ENCODE assay signal across 18 cellular contexts in genomic region chr3:66532613-66533012, GRCh38. TPM values are rescaled to one million over a fixed set of nuclear protein-coding genes. Genes with fewer than 3 reads are reported as not detected.
A peak's percentile ranks its signal among the peaks of the same experiment; 100 is the strongest.
DNase-seq lines count a peak whose midpoint lies in the region; ATAC-seq and TF ChIP-seq lines count a peak whose summit lies in the region.
"Had no signal": no experiment of that assay in that cellular context is flagged by ENCODE, and none has a peak within 500 bp of the region (broad histone marks: within the 10 kb centered on the region; RNA-seq: fewer than 3 reads in every experiment).

No MANE protein-coding gene starts in this region.

- H3K4me1 Mint-ChIP-seq in GM23338: peaks cover 48% of the 10 kb centered on the region

- no peak overlapping the region for H2AK9ac ChIP-seq in IMR-90 (replicated peaks; ENCODE audit: low read depth, low read length, poor library complexity)

- no peak for TF ChIP-seq RAD21 in IMR-90 (IDR thresholded peaks at IDR 0.05; ENCODE audit: low read length)

- no peak for TF ChIP-seq CTCF in GM23338 (conservative IDR thresholded peaks at IDR 0.05; ENCODE audit: low read depth in 2 of 2)
- no peak for TF ChIP-seq CTCF in IMR-90 (conservative IDR thresholded peaks at IDR 0.05; ENCODE audit: low read depth, low read length)
- no peak for TF ChIP-seq CTCF in sigmoid colon (IDR thresholded peaks at IDR 0.05)

- H3K18ac ChIP-seq in IMR-90 (ENCODE audit: low read depth, low read length): no peak overlapping the region
- peak overlapping the region; percentile 47 for H3K18ac ChIP-seq in mesendoderm (ENCODE audit: low read length)

- WGBS in IMR-90 (ENCODE audit: extremely low coverage in 2 of 2, insufficient read length in 1 of 2), 2 experiments: no CpG with 5 or more reads among the region's 1 CpG
- WGBS in mesendoderm (ENCODE audit: extremely low coverage, insufficient coverage, low lambda C conversion rate): no CpG with 5 or more reads among the region's 1 CpG
- 95 to 98% methylated on average over 1 of the region's 1 CpG for WGBS in sigmoid colon, 2 donors

- no peaks in the 10 kb centered on the region for H3K9me3 Mint-ChIP-seq in GM23338
- H3K9me3 Mint-ChIP-seq: CD4-positive, alpha-beta T cell had no signal

- H3K27me3 Mint-ChIP-seq in GM23338 (ENCODE audit: insufficient read depth, low read depth, poor library complexity): peaks cover 8% of the 10 kb centered on the region
- H3K27me3 Mint-ChIP-seq: CD4-positive, alpha-beta T cell had no signal

- CTCF ChIA-PET in IMR-90 (lab: Yijun Ruan, JAX): interaction anchor here (1.1 kb wide), 1 partner anchor 9 kb away, joined by 5 read pairs; no protein-coding TSS in a partner anchor

- H3K14ac ChIP-seq in IMR-90 (replicated peaks; ENCODE audit: low read depth, low read length): no peak overlapping the region

- H3K79me2 ChIP-seq in GM23338 (replicated peaks; ENCODE audit: insufficient read depth) (no peaks in the 10 kb centered on the region), mesendoderm (ENCODE audit: control insufficient read depth, insufficient read depth, low read length) (no peaks in the 10 kb centered on the region)

- H3K9me2 ChIP-seq in GM23338 (ENCODE audit: insufficient read depth): no peaks in the 10 kb centered on the region

- H4K8ac ChIP-seq in IMR-90 (ENCODE audit: low read depth in 2 of 2, low read length in 2 of 2) (no peak overlapping the region), mesendoderm (ENCODE audit: low read depth, low read length) (no peak overlapping the region)

- no TSS peak for BruUV-seq in IMR-90 (replicated peaks; lab: Mats Ljungman, UMichigan)

- H2BK5ac ChIP-seq in IMR-90 (ENCODE audit: low read depth, low read length, poor library complexity, severe bottlenecking): no peak overlapping the region
- peak overlapping the region; percentile 11 for H2BK5ac ChIP-seq in mesendoderm (ENCODE audit: low read length)

- ATAC-seq in GM23338 (no peak), IMR-90 (ENCODE audit: low read depth) (peak; percentile 86), HG03565 (IDR thresholded peaks at IDR 0.05; ENCODE audit: unreplicated experiment) (no peak)
- ATAC-seq: A549, K562 had no signal

- H2AFZ ChIP-seq in GM23338: no peak overlapping the region
- no peak overlapping the region for H2AFZ ChIP-seq in IMR-90 (replicated peaks; ENCODE audit: low read length, poor library complexity)

- intact Hi-C loops in IMR-90 (cut with micrococcal nuclease): no loop called here
- intact Hi-C loops in sigmoid colon (cut with DNase I): no loop called here

- DNase-seq in GM23338 (ENCODE audit: low spot score) (no peak), IMR-90 (no peak), adipocyte (ENCODE audit: low read depth) (peak; percentile 10), mesendoderm (no peak), sigmoid colon (no peak), NCI-H510A treated with DMSO at 0.1 percent for 48 hours (lab: John Stamatoyannopoulos, UW) (no peak), MV-4-11 (lab: John Stamatoyannopoulos, UW) (no peak)
- DNase-seq: AML-193; Caco-2; CD4-positive, alpha-beta T cell; DMS79; GDM1; HCEC 1CT had no signal

- H3K4me1 ChIP-seq in GM23338 (ENCODE audit: insufficient read depth) (peaks cover 46% of the 10 kb centered on the region), IMR-90 (ENCODE audit: control insufficient read depth, insufficient read depth, low read length) (peaks cover 1% of the 10 kb centered on the region; the same call in 1 of the 2 replicates), adipocyte (ENCODE audit: control insufficient read depth, insufficient read depth, low read length) (no peaks in the 10 kb centered on the region), mesendoderm (ENCODE audit: control insufficient read depth, low read depth, low read length) (peaks cover 9% of the 10 kb centered on the region), sigmoid colon (no peaks in the 10 kb centered on the region)
- H3K4me1 ChIP-seq: A549, Caco-2 had no signal

- H3F3A ChIP-seq in GM23338 (replicated peaks; ENCODE audit: low read depth): peaks cover 6% of the 10 kb centered on the region; the same call in 1 of the 2 replicates

- H3K23ac ChIP-seq in IMR-90 (ENCODE audit: low read depth, low read length) (no peak overlapping the region), mesendoderm (ENCODE audit: low read length) (no peak overlapping the region)

- POLR2A ChIA-PET in IMR-90 (lab: Charles Lee; ENCODE audit: unreplicated experiment): no interaction called here

- H3K79me1 ChIP-seq in IMR-90 (ENCODE audit: low read depth in 1 of 2, low read length in 2 of 2): no peaks in the 10 kb centered on the region
- no peaks in the 10 kb centered on the region for H3K79me1 ChIP-seq in mesendoderm (ENCODE audit: low read length)

- H2BK120ac ChIP-seq in IMR-90 (ENCODE audit: low read depth, low read length) (no peak overlapping the region), mesendoderm (ENCODE audit: low read depth, low read length) (no peak overlapping the region)

- no peaks in the 10 kb centered on the region for H3K36me3 ChIP-seq in GM23338 (ENCODE audit: insufficient read depth)
- no peaks in the 10 kb centered on the region for H3K36me3 ChIP-seq in IMR-90 (ENCODE audit: control insufficient read depth, insufficient read depth, low read length)
- H3K36me3 ChIP-seq in adipocyte (ENCODE audit: control insufficient read depth, insufficient read depth, low read length, severe bottlenecking): no peaks in the 10 kb centered on the region
- H3K36me3 ChIP-seq in mesendoderm (ENCODE audit: control insufficient read depth, insufficient read depth, low read length): no peaks in the 10 kb centered on the region
- no peaks in the 10 kb centered on the region for H3K36me3 ChIP-seq in sigmoid colon

- H3K9me3 ChIP-seq in IMR-90 (ENCODE audit: control insufficient read depth, insufficient read depth, low read length) (peaks cover 2% of the 10 kb centered on the region), adipocyte (ENCODE audit: control insufficient read depth, low read length) (no peaks in the 10 kb centered on the region), sigmoid colon (no peaks in the 10 kb centered on the region)
- H3K9me3 ChIP-seq: A549, Caco-2 had no signal

- H3K4ac ChIP-seq in IMR-90 (ENCODE audit: low read depth, low read length) (no peak overlapping the region), mesendoderm (ENCODE audit: low read depth, low read length) (no peak overlapping the region)

- H3K4me3 ChIP-seq in GM23338: peak overlapping the region; percentile 1; the same call in 1 of the 2 replicates
- H3K4me3 ChIP-seq in IMR-90 (ENCODE audit: insufficient read depth, low read depth, low read length): no peak overlapping the region
- no peak overlapping the region for H3K4me3 ChIP-seq in adipocyte (ENCODE audit: low read length)
- H3K4me3 ChIP-seq in mesendoderm (ENCODE audit: low read length): no peak overlapping the region
- H3K4me3 ChIP-seq in sigmoid colon: no peak overlapping the region
- H3K4me3 ChIP-seq: A549, K562 had no signal

- in situ Hi-C loops in IMR-90 (cut with MboI; ENCODE audit: low sequenced_read_pairs): no loop called here

- no peak overlapping the region for H3K56ac ChIP-seq in IMR-90 (ENCODE audit: extremely low read depth, insufficient read depth, low read length)
- H3K56ac ChIP-seq in mesendoderm (ENCODE audit: low read length): peak overlapping the region; percentile 62

- TF ChIP-seq POLR2A in IMR-90 (IDR thresholded peaks at IDR 0.05; ENCODE audit: low read depth, low read length) (no peak), sigmoid colon (IDR thresholded peaks at IDR 0.05) (no peak)

- H3K9ac ChIP-seq in IMR-90 (ENCODE audit: low read depth, low read length) (no peak overlapping the region), adipocyte (ENCODE audit: low read length) (no peak overlapping the region), mesendoderm (ENCODE audit: low read length) (no peak overlapping the region)

- H3K9me1 ChIP-seq in IMR-90 (ENCODE audit: insufficient read depth, low read length): no peaks in the 10 kb centered on the region

- H2AK5ac ChIP-seq in IMR-90 (ENCODE audit: low read depth, low read length) (no peak overlapping the region), mesendoderm (ENCODE audit: low read length) (no peak overlapping the region)

- H3K4me3 Mint-ChIP-seq in GM23338: peak overlapping the region; percentile 42
- H3K4me3 Mint-ChIP-seq: CD4-positive, alpha-beta T cell had no signal

- TF ChIP-seq EP300 in sigmoid colon (IDR thresholded peaks at IDR 0.05): no peak

- H4K20me1 ChIP-seq in GM23338 (replicated peaks; ENCODE audit: insufficient read depth) (no peaks in the 10 kb centered on the region), IMR-90 (ENCODE audit: insufficient read depth, low read length) (no peaks in the 10 kb centered on the region)

- H3K4me2 ChIP-seq in GM23338 (peak overlapping the region; percentile 28), IMR-90 (ENCODE audit: low read depth, low read length) (no peak overlapping the region), mesendoderm (ENCODE audit: low read length) (no peak overlapping the region)
- H3K4me2 ChIP-seq: A549 had no signal

- H2BK15ac ChIP-seq in IMR-90 (ENCODE audit: low read depth, low read length) (no peak overlapping the region), mesendoderm (replicated peaks; ENCODE audit: low read depth) (no peak overlapping the region)

- H2BK20ac ChIP-seq in IMR-90 (ENCODE audit: low read depth, low read length): no peak overlapping the region

- dilution Hi-C loops in IMR-90 (cut with HindIII; ENCODE audit: low sequenced_read_pairs, unreplicated experiment): no loop called here

- H3K36me3 Mint-ChIP-seq in GM23338 (ENCODE audit: low read depth): no peaks in the 10 kb centered on the region

- H4K5ac ChIP-seq in IMR-90 (ENCODE audit: low read depth, low read length) (no peak overlapping the region), mesendoderm (ENCODE audit: low read length) (no peak overlapping the region)

- H4K91ac ChIP-seq in IMR-90 (ENCODE audit: insufficient read depth, low read depth, low read length): no peak overlapping the region

- H3K27me3 ChIP-seq in GM23338 (ENCODE audit: insufficient read depth) (peaks cover 6% of the 10 kb centered on the region; the same call in 1 of the 2 replicates), IMR-90 (ENCODE audit: control insufficient read depth, insufficient read depth, low read length) (no peaks in the 10 kb centered on the region), adipocyte (replicated peaks; ENCODE audit: control insufficient read depth, insufficient read depth, low read length) (no peaks in the 10 kb centered on the region), mesendoderm (ENCODE audit: insufficient read depth, low read length, poor library complexity) (no peaks in the 10 kb centered on the region), sigmoid colon (no peaks in the 10 kb centered on the region)

- 0 out of 2 replicates have a peak overlapping the region, but pooled peaks have one; percentile 1 for H3K27ac Mint-ChIP-seq in GM23338
- H3K27ac Mint-ChIP-seq: CD4-positive, alpha-beta T cell had no signal

- H3K27ac ChIP-seq in GM23338 (ENCODE audit: low read depth) (peak overlapping the region; percentile 3; the same call in 1 of the 2 replicates), IMR-90 (ENCODE audit: insufficient read depth, low read length) (no peak overlapping the region), mesendoderm (ENCODE audit: low read depth, low read length) (no peak overlapping the region), sigmoid colon (no peak overlapping the region)
- H3K27ac ChIP-seq: 22Rv1, A549, C4-2B had no signal

RNA-seq across cellular contexts. Expression of gene LRIG1, which starts 31.8 kb away (rescaled TPM):
- total RNA-seq in GM23338 (2014; rRNA removed; shearing (Covaris generic)): 116 and 134 TPM in 2 replicates
- 39.9 and 40.0 TPM in 2 replicates for polyA plus RNA-seq in GM23338 (2016; fragmentation: Nextera tagmentation; extraction: Ambion mirVana)
- 69.2 and 87.8 TPM in 2 replicates for total RNA-seq in IMR-90 (2012; rRNA removed)
- 55.9 and 62.8 TPM in 2 replicates for polyA plus RNA-seq in IMR-90 (2012; rRNA removed)
- 35.1 and 74.2 TPM in 2 replicates for polyA plus RNA-seq in IMR-90 (2012; cell fraction: cytosol; rRNA removed)
- 87.7 and 98.9 TPM in 2 replicates for polyA plus RNA-seq in IMR-90 (2012; cell fraction: nucleus; rRNA removed; ENCODE audit: low replicate concordance)
- polyA plus RNA-seq in mesendoderm (2013, experiment 1 of 2): 10.9 TPM
- polyA plus RNA-seq in mesendoderm (2013, experiment 2 of 2): 12.6 TPM
- total RNA-seq in sigmoid colon: 100 to 1,000 TPM; 150 to 226 (median 210) TPM
- polyA plus RNA-seq in sigmoid colon: 10 to 100 TPM in 1 of 3 donors, 1 to 10 TPM in 2; 4.2 to 36.1 (median 6.0) TPM
